ENCODE assay signal across 13 cellular contexts in the genomic region with DNA sequence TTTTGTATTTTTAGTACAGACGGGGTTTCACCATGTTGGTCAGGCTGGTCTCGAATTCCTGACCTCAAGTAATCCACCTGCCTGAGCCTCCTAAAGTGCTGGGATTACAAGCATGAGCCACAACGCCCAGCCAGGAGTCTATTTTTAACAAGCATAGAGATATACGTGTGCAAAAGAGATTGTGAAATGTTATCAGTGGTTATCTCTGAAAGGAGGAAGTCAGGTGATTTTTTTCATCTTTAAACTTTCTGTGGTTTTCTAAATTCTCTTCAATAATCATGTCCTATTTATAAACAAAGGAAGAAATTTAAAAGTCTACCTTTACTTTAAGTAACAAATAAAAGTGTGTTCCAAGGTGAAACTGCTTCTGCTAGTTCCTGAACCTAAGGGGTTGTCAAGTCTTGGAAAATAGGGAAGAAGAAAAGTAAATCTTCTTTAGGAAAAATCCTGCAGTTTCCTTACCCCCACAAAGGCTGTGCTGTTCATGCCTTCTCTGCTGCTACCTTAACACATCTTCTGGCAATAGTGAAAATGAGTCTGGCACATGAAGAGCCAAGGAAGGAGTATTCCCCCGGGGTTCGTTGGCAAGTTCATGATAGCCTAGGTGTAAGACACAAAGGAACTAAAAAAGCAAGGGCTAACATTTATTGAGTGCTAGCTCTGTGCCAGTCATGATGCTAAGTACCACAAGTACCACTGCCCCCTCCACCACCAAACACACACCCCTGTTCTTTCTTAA. TPM values are rescaled to one million over a fixed set of nuclear protein-coding genes. Genes with fewer than 3 reads are reported as not detected.
DNase-seq lines count a peak whose midpoint lies in the region; ATAC-seq and TF ChIP-seq lines count a peak whose summit lies in the region.
"Had no signal": no experiment of that assay in that cellular context is flagged by ENCODE, and none has a peak within 500 bp of the region (broad histone marks: within the 10 kb centered on the region; RNA-seq: fewer than 3 reads in every experiment).

No MANE protein-coding gene starts in this region.

- no peak for DNase-seq in activated naive CD8-positive, alpha-beta T cell treated with anti-CD3 and anti-CD28 coated beads, Interleukin-2, amount 10 ng/mL, durations not matched to agents 7 days and 5 days
- DNase-seq in activated naive CD8-positive, alpha-beta T cell treated with anti-CD3 and anti-CD28 coated beads, Interleukin-2, amount 50 U/mL, for 24 hours = no peak
- DNase-seq in OCI-M1 (lab: John Stamatoyannopoulos, UW) (peak; percentile 16), NCI-H2081 treated with DMSO at 0.1 percent for 48 hours (lab: John Stamatoyannopoulos, UW) (no peak), prostate gland (ENCODE audit: low spot score) (no peak), left lobe of liver (ENCODE audit: low spot score) (no peak)
- DNase-seq: GOT3, NCI-H526 treated with DMSO at 0.1 percent for 48 hours had no signal

- no peaks in the 10 kb centered on the region for H3K36me3 ChIP-seq in prostate gland

- no peak for TF ChIP-seq CTCF in prostate gland (IDR thresholded peaks at IDR 0.05)

- H3K4me1 ChIP-seq in prostate gland (replicated peaks) = no peaks in the 10 kb centered on the region

- ATAC-seq in activated naive CD8-positive, alpha-beta T cell treated with anti-CD3 and anti-CD28 coated beads, Interleukin-2, amount 10 ng/mL, durations not matched to agents 7 days and 5 days (ENCODE audit: low read depth) = no peak
- no peak for ATAC-seq in activated naive CD8-positive, alpha-beta T cell treated with anti-CD3 and anti-CD28 coated beads, Interleukin-2, amount 50 U/mL, for 24 hours
- peak; percentile 78 for ATAC-seq in HG03159 (IDR thresholded peaks at IDR 0.05; ENCODE audit: unreplicated experiment)
- ATAC-seq in GM21737 (IDR thresholded peaks at IDR 0.05; ENCODE audit: unreplicated experiment) = no peak
- ATAC-seq in left lobe of liver = no peak

- POLR2A ChIA-PET in activated naive CD8-positive, alpha-beta T cell treated with anti-CD3 and anti-CD28 coated beads, Interleukin-2, amount 10 ng/mL, durations not matched to agents 7 days and 5 days (lab: Charles Lee) = no interaction called here

- H3K27me3 Mint-ChIP-seq in activated naive CD8-positive, alpha-beta T cell treated with anti-CD3 and anti-CD28 coated beads, Interleukin-2, amount 10 ng/mL, durations not matched to agents 7 days and 5 days = no peaks in the 10 kb centered on the region
- no peaks in the 10 kb centered on the region for H3K27me3 Mint-ChIP-seq in activated naive CD8-positive, alpha-beta T cell treated with anti-CD3 and anti-CD28 coated beads, Interleukin-2, amount 50 U/mL, for 24 hours

- intact Hi-C loops in prostate gland (cut with DNase I) = no loop called here

- H3K4me3 ChIP-seq in prostate gland = no peak overlapping the region
- H3K4me3 ChIP-seq: lung, skin epidermis had no signal

- H3K27ac Mint-ChIP-seq in activated naive CD8-positive, alpha-beta T cell treated with anti-CD3 and anti-CD28 coated beads, Interleukin-2, amount 10 ng/mL, durations not matched to agents 7 days and 5 days = no peak overlapping the region
- no peak overlapping the region for H3K27ac Mint-ChIP-seq in activated naive CD8-positive, alpha-beta T cell treated with anti-CD3 and anti-CD28 coated beads, Interleukin-2, amount 50 U/mL, for 24 hours

- H3K9me3 ChIP-seq in prostate gland = no peaks in the 10 kb centered on the region

- peaks cover 3% of the 10 kb centered on the region for H3K4me1 Mint-ChIP-seq in activated naive CD8-positive, alpha-beta T cell treated with anti-CD3 and anti-CD28 coated beads, Interleukin-2, amount 10 ng/mL, durations not matched to agents 7 days and 5 days
- H3K4me1 Mint-ChIP-seq in activated naive CD8-positive, alpha-beta T cell treated with anti-CD3 and anti-CD28 coated beads, Interleukin-2, amount 50 U/mL, for 24 hours = peaks cover 25% of the 10 kb centered on the region

- WGBS in prostate gland = 38% methylated on average over 6 of the region's 6 CpGs

- H3K27me3 ChIP-seq in prostate gland (replicated peaks; ENCODE audit: insufficient read depth) = no peaks in the 10 kb centered on the region

- peaks cover 20% of the 10 kb centered on the region for H3K9me3 Mint-ChIP-seq in activated naive CD8-positive, alpha-beta T cell treated with anti-CD3 and anti-CD28 coated beads, Interleukin-2, amount 10 ng/mL, durations not matched to agents 7 days and 5 days
- H3K9me3 Mint-ChIP-seq in activated naive CD8-positive, alpha-beta T cell treated with anti-CD3 and anti-CD28 coated beads, Interleukin-2, amount 50 U/mL, for 24 hours = peaks cover 19% of the 10 kb centered on the region

- H3K36me3 Mint-ChIP-seq in activated naive CD8-positive, alpha-beta T cell treated with anti-CD3 and anti-CD28 coated beads, Interleukin-2, amount 10 ng/mL, durations not matched to agents 7 days and 5 days = no peaks in the 10 kb centered on the region
- peaks cover 7% of the 10 kb centered on the region for H3K36me3 Mint-ChIP-seq in activated naive CD8-positive, alpha-beta T cell treated with anti-CD3 and anti-CD28 coated beads, Interleukin-2, amount 50 U/mL, for 24 hours (ENCODE audit: low read depth)

- H3K27ac ChIP-seq in prostate gland = no peak overlapping the region
- H3K27ac ChIP-seq: skin epidermis had no signal

- peak overlapping the region; percentile 30 for H3K4me3 Mint-ChIP-seq in activated naive CD8-positive, alpha-beta T cell treated with anti-CD3 and anti-CD28 coated beads, Interleukin-2, amount 10 ng/mL, durations not matched to agents 7 days and 5 days
- no peak overlapping the region for H3K4me3 Mint-ChIP-seq in activated naive CD8-positive, alpha-beta T cell treated with anti-CD3 and anti-CD28 coated beads, Interleukin-2, amount 50 U/mL, for 24 hours

- TF ChIP-seq POLR2A in prostate gland (IDR thresholded peaks at IDR 0.05) = no peak

RNA-seq across cellular contexts. Expression of a gene that starts 51.1 kb away (rescaled TPM):
- under 1 TPM in 1 of 2 experiments, not detected in 1; 0.31 TPM for total RNA-seq in activated naive CD8-positive, alpha-beta T cell treated with anti-CD3 and anti-CD28 coated beads, Interleukin-2, amount 10 ng/mL, durations not matched to agents 7 days and 5 days
- total RNA-seq in prostate gland = not detected
- total RNA-seq in left lobe of liver = 16.2 TPM
- total RNA-seq: lung; T-helper 1 cell treated with Interleukin-12 subunit alpha and Interleukin-12 subunit beta and Interleukin-4 antibody, amounts not matched to agents 30 ng/mL and 1 ng/mL, for 36 hours had no signal

Comparison
In these comparisons a context has a peak if more than half of its experiments do, and no peak if none do; other contexts are left out.
1. RNA of a gene that starts 51.1 kb away (total RNA-seq): 16.2 TPM in left lobe of liver (single experiment); 0.31 TPM in activated naive CD8-positive, alpha-beta T cell treated with anti-CD3 and anti-CD28 coated beads, Interleukin-2, amount 10 ng/mL, durations not matched to agents 7 days and 5 days and not detected in prostate gland; every median in the first group is over 10 times any median in the second.